25 cellular contexts compared by ENCODE assay signal in the genomic region with DNA sequence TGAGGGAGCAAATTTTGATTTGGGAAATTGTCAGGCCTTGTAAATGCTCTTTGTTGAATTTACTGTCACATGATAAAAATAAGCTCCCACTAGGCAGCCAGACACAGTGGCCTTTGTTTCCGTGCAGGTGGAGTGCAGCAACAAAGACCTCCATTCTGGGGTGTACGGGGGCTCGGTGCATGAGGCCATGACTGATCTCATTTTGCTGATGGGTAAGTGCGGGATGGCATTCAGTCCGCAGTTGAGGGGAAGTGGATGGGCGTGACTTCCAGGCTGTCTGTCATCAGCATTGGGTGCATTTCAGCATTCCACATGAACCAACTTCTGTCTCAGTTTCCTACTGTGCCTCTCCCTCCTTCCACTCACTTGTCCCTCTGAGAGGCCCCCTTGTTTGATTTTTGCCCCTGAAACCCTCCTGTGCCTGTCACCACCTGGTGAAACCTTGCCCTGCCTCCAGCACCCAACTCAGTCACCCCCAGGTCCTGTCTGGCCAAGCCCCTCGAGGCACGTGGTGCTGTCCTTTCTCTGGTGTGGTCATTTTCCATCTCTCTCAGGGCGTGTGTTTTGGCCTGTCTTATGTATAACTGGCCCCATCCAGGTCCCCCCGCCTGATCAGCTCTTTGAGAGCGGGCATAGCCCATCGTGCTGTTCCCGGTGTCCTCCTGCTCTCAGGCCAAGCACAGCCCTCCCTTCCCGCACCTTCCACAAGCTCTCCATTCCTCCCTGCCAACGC. TPM values are rescaled to one million over a fixed set of nuclear protein-coding genes. Genes with fewer than 3 reads are reported as not detected.
A peak's percentile ranks its signal among the peaks of the same experiment; 100 is the strongest.
DNase-seq lines count a peak whose midpoint lies in the region; ATAC-seq, FAIRE-seq and TF ChIP-seq lines count a peak whose summit lies in the region.
"Had no signal": no experiment of that assay in that cellular context is flagged by ENCODE, and none has a peak within 500 bp of the region (broad histone marks: within the 10 kb centered on the region; RNA-seq: fewer than 3 reads in every experiment).

No MANE protein-coding gene starts in this region.

- H4K20me1 ChIP-seq in HepG2 (ENCODE audit: insufficient read depth, low read length), result no peaks in the 10 kb centered on the region

- TF ChIP-seq EP300 in HepG2 (IDR thresholded peaks at IDR 0.05; ENCODE audit: low read depth in 2 of 2, low read length in 2 of 2) (no peak), HepG2 (CRISPR knock-in tag; IDR thresholded peaks at IDR 0.05; ENCODE audit: borderline replicate concordance) (no peak)

- no peak overlapping the region for H3K4me3 Mint-ChIP-seq in immature natural killer cell
- H3K4me3 Mint-ChIP-seq: activated CD4-positive, alpha-beta T cell treated with anti-CD3 and anti-CD28 coated beads, Interleukin-2, amount 10 ng/mL, durations not matched to agents 7 days and 5 days; activated T-cell treated with anti-CD3 and anti-CD28 coated beads, Interleukin-2, amount 50 U/mL, for 4 hours; CD4-positive, alpha-beta memory T cell had no signal

- H3K27ac ChIP-seq in liver (ENCODE audit: low read depth in 1 of 2, low read length in 2 of 2) (peak overlapping the region; percentile 55 to 66), HepG2 (ENCODE audit: extremely low read length, insufficient read depth, low read length) (no peak overlapping the region)
- H3K27ac ChIP-seq: A549, cardiac muscle cell, Peyer's patch had no signal

- BruUV-seq in HepG2 (replicated peaks; lab: Mats Ljungman, UMichigan), result no TSS peak

- H3K36me3 Mint-ChIP-seq in immature natural killer cell, result peaks cover 6 to 40% (median 14%) of the 10 kb centered on the region in 3 donors

- H3K4me2 ChIP-seq in HepG2 (ENCODE audit: low read depth, low read length), result no peak overlapping the region
- H3K4me2 ChIP-seq: A549 had no signal

- H3K27ac Mint-ChIP-seq in immature natural killer cell, result peak overlapping the region in 1 of 6 donors; percentile 13
- H3K27ac Mint-ChIP-seq: activated CD4-positive, alpha-beta T cell treated with anti-CD3 and anti-CD28 coated beads, Interleukin-2, amount 10 ng/mL, durations not matched to agents 7 days and 5 days; activated naive CD4-positive, alpha-beta T cell treated with anti-CD3 and anti-CD28 coated beads, Interleukin-2, amount 50 U/mL, for 72 hours had no signal

- H3K4me3 ChIP-seq in liver (ENCODE audit: low read depth in 1 of 3, low read length in 3 of 3), result no peak overlapping the region
- H3K4me3 ChIP-seq in HepG2 (replicated peaks in 1 of 3; ENCODE audit: insufficient read depth in 1 of 3, low read depth in 2 of 3, low read length in 3 of 3), result no peak overlapping the region
- H3K4me3 ChIP-seq: A549, cardiac muscle cell, Peyer's patch had no signal

- POLR2A ChIA-PET in HepG2 (lab: Yijun Ruan, JAX), result no interaction called here

- TF ChIP-seq CTCF in liver (IDR thresholded peaks at IDR 0.05; ENCODE audit: low read depth, low read length, missing input control) (no peak), HepG2 (CRISPR knock-in tag; IDR thresholded peaks at IDR 0.05) (no peak)

- TF ChIP-seq POLR2A in HepG2 (IDR thresholded peaks at IDR 0.05; ENCODE audit: insufficient read depth in 1 of 2, low read depth in 2 of 2, low read length in 2 of 2), result no peak

- in situ Hi-C loops in HepG2 (cut with HindIII; ENCODE audit: extremely low pct_ligation_motif_present, low pct_unique_long_range_greater_than_20kb), result no loop called here

- TF ChIP-seq RAD21 in liver (IDR thresholded peaks at IDR 0.05) (no peak), HepG2 (CRISPR knock-in tag; IDR thresholded peaks at IDR 0.05) (no peak)

- ATAC-seq in HepG2, result no peak
- ATAC-seq: A549; activated naive CD4-positive, alpha-beta T cell treated with anti-CD3 and anti-CD28 coated beads, Interleukin-2, amount 50 U/mL, for 72 hours; activated T-cell treated with anti-CD3 and anti-CD28 coated beads, Interleukin-2, amount 50 U/mL, for 4 hours; effector memory CD8-positive, alpha-beta T cell; left colon had no signal

- 94% methylated on average over 15 of the region's 15 CpGs for WGBS in liver
- WGBS in HepG2 (ENCODE audit: low lambda C conversion rate), result 97% methylated on average over 15 of the region's 15 CpGs

- H3K9me3 ChIP-seq in liver (ENCODE audit: control insufficient read depth in 4 of 4, low read length in 3 of 4) (no peaks in the 10 kb centered on the region), HepG2 (ENCODE audit: low read length) (no peaks in the 10 kb centered on the region)
- H3K9me3 ChIP-seq: A549, Peyer's patch had no signal

- H3K4me1 ChIP-seq in liver (ENCODE audit: control insufficient read depth in 4 of 4, insufficient read depth in 4 of 4, low read length in 3 of 4), result peaks cover 9 to 55% (median 40%) of the 10 kb centered on the region in 4 donors
- H3K4me1 ChIP-seq in HepG2 (ENCODE audit: insufficient read depth, low read length), result peaks cover 10% of the 10 kb centered on the region
- H3K4me1 ChIP-seq: A549 had no signal

- H3K9me3 Mint-ChIP-seq in immature natural killer cell, result no peaks in the 10 kb centered on the region
- H3K9me3 Mint-ChIP-seq: activated CD4-positive, alpha-beta T cell treated with anti-CD3 and anti-CD28 coated beads, Interleukin-2, amount 10 ng/mL, durations not matched to agents 7 days and 5 days; activated naive CD4-positive, alpha-beta T cell treated with anti-CD3 and anti-CD28 coated beads, Interleukin-2, amount 50 U/mL, for 72 hours; activated T-cell treated with anti-CD3 and anti-CD28 coated beads, Interleukin-2, amount 50 U/mL, for 4 hours; CD4-positive, alpha-beta memory T cell; effector memory CD8-positive, alpha-beta T cell had no signal

- H3K27me3 ChIP-seq in liver (ENCODE audit: control insufficient read depth in 4 of 4, insufficient read depth in 4 of 4, low read length in 3 of 4) (no peaks in the 10 kb centered on the region), HepG2 (ENCODE audit: control insufficient read depth in 1 of 2, insufficient read depth in 2 of 2, low read length in 2 of 2) (no peaks in the 10 kb centered on the region)
- H3K27me3 ChIP-seq: cardiac muscle cell, Peyer's patch had no signal

- H3K79me2 ChIP-seq in HepG2 (ENCODE audit: insufficient read depth, low read length), result no peaks in the 10 kb centered on the region

- intact Hi-C loops in HepG2 (cut with micrococcal nuclease; ENCODE audit: unreplicated experiment), result no loop called here

- H3K36me3 ChIP-seq in liver (ENCODE audit: control insufficient read depth in 4 of 4, insufficient read depth in 3 of 4, low read depth in 1 of 4, low read length in 3 of 4), result peaks cover 30 to 66% (median 44%) of the 10 kb centered on the region in 4 donors
- peaks cover 34 to 92% of the 10 kb centered on the region in 2 experiments for H3K36me3 ChIP-seq in HepG2 (replicated peaks in 1 of 2; ENCODE audit: control insufficient read depth in 1 of 2, insufficient read depth in 2 of 2, low read length in 2 of 2)

- peaks cover 2 to 3% (median 2%) of the 10 kb centered on the region in 3 donors for H3K27me3 Mint-ChIP-seq in immature natural killer cell (ENCODE audit: low read depth in 3 of 3)
- H3K27me3 Mint-ChIP-seq: activated CD4-positive, alpha-beta T cell treated with anti-CD3 and anti-CD28 coated beads, Interleukin-2, amount 10 ng/mL, durations not matched to agents 7 days and 5 days; CD4-positive, alpha-beta memory T cell; effector memory CD8-positive, alpha-beta T cell had no signal

- no peak for FAIRE-seq in HepG2 (lab: Jason Lieb, UNC)
- FAIRE-seq: A549, GM19239, small intestine had no signal

- H3K9ac ChIP-seq in liver (ENCODE audit: low read depth in 1 of 2, low read length in 2 of 2), result peak overlapping the region in 1 of 2 donors; percentile 16
- no peak overlapping the region for H3K9ac ChIP-seq in HepG2 (ENCODE audit: insufficient read depth, low read depth, low read length)

- CTCF ChIA-PET in HepG2 (lab: Yijun Ruan, JAX; ENCODE audit: low intra/inter-chr PET ratio, low total read pairs), result no interaction called here

- no peak overlapping the region for H2AFZ ChIP-seq in HepG2 (ENCODE audit: low read length)

- DNase-seq in HepG2 (ENCODE audit: low spot score) (no peak), globus pallidus (ENCODE audit: low spot score) (peak; percentile 97), occipital lobe (lab: John Stamatoyannopoulos, UW) (peak; percentile 82), SHP77 treated with DMSO at 0.1 percent for 48 hours (lab: John Stamatoyannopoulos, UW) (no peak), SW 1271 (lab: John Stamatoyannopoulos, UW) (no peak), immature natural killer cell (no peak), KG1 (lab: John Stamatoyannopoulos, UW) (no peak)
- DNase-seq: activated CD4-positive, alpha-beta T cell treated with anti-CD3 and anti-CD28 coated beads, Interleukin-2, amount 10 ng/mL, durations not matched to agents 7 days and 5 days; activated T-cell treated with anti-CD3 and anti-CD28 coated beads, Interleukin-2, amount 50 U/mL, for 4 hours; CD4-positive, alpha-beta memory T cell; DND-41; effector memory CD8-positive, alpha-beta T cell; Kasumi-1; NCI-H1417 treated with DMSO at 0.1 percent for 48 hours; small intestine had no signal

- peaks cover 2 to 6% of the 10 kb centered on the region in 2 donors for H3K4me1 Mint-ChIP-seq in immature natural killer cell
- H3K4me1 Mint-ChIP-seq: activated CD4-positive, alpha-beta T cell treated with anti-CD3 and anti-CD28 coated beads, Interleukin-2, amount 10 ng/mL, durations not matched to agents 7 days and 5 days had no signal

RNA-seq across cellular contexts. Expression of a gene that starts 16.3 kb away (rescaled TPM):
- total RNA-seq in liver (100 to 1,000 TPM in 1 of 2 donors, 10 to 100 TPM in 1; 65.5 to 167 TPM), HepG2 (2016; rRNA removed; fragmentation: Illumina TruSeq; extraction: Trizol) (80.8 and 113 TPM in 2 replicates), occipital lobe (32.6 TPM)
- polyA plus RNA-seq in liver (100 to 1,000 TPM; 123 to 159 TPM), HepG2 (2011; rRNA removed) (64.7 and 76.8 TPM in 2 replicates), immature natural killer cell (100 to 1,000 TPM; 117 to 187 (median 182) TPM)
- total RNA-seq in HepG2 (2016; cell fraction: cytosol; rRNA removed; fragmentation: Illumina TruSeq; extraction: Trizol; ENCODE audit: low read depth), result 12.2 and 13.4 TPM in 2 replicates
- total RNA-seq in HepG2 (2016; cell fraction: insoluble cytoplasmic fraction; rRNA removed; fragmentation: Illumina TruSeq; extraction: Trizol), result 85.5 and 98.8 TPM in 2 replicates
- 37.4 and 39.0 TPM in 2 replicates for total RNA-seq in HepG2 (2016; cell fraction: membrane; rRNA removed; fragmentation: Illumina TruSeq; extraction: Trizol)
- total RNA-seq in HepG2 (2016; cell fraction: nucleus; rRNA removed; fragmentation: Illumina TruSeq; extraction: Trizol), result 61.8 and 61.9 TPM in 2 replicates
- 52.3 and 57.1 TPM in 2 replicates for polyA plus RNA-seq in HepG2 (2011; cell fraction: cytosol; rRNA removed)
- 127 and 143 TPM in 2 replicates for polyA plus RNA-seq in HepG2 (2011; cell fraction: nucleus; rRNA removed)
- polyA plus RNA-seq in HepG2 (2012), result 75.2 and 103 TPM in 2 replicates
- 13.8 and 14.5 TPM in 2 replicates for polyA plus RNA-seq in HepG2 (2016; cell fraction: cytosol; fragmentation: Illumina TruSeq; extraction: Trizol; ENCODE audit: low read depth)
- polyA plus RNA-seq in HepG2 (2016; cell fraction: insoluble cytoplasmic fraction; fragmentation: Illumina TruSeq; extraction: Trizol; ENCODE audit: low read depth), result 114 and 122 TPM in 2 replicates
- polyA plus RNA-seq in HepG2 (2016; cell fraction: membrane; fragmentation: Illumina TruSeq; extraction: Trizol; ENCODE audit: low read depth), result 27.7 and 28.4 TPM in 2 replicates
- 129 and 136 TPM in 2 replicates for polyA plus RNA-seq in HepG2 (2016; cell fraction: nucleus; fragmentation: Illumina TruSeq; extraction: Trizol; ENCODE audit: insufficient read depth, low read depth)
- 70.0 and 79.1 TPM in 2 replicates for polyA minus RNA-seq in HepG2 (2011; rRNA and poly(A)+ RNA removed; ENCODE audit: low replicate concordance)
- 45.9 and 46.8 TPM in 2 replicates for polyA minus RNA-seq in HepG2 (2011; cell fraction: cytosol; rRNA and poly(A)+ RNA removed)
- 76.7 and 91.4 TPM in 2 replicates for polyA minus RNA-seq in HepG2 (2011; cell fraction: nucleus; rRNA and poly(A)+ RNA removed)

RNA-seq across cellular contexts. Expression of a gene that starts 21.8 kb away (rescaled TPM):
- total RNA-seq in liver, result 1 to 10 TPM in 1 of 2 donors, under 1 TPM in 1; 0.09 to 8.2 TPM
- 10 to 100 TPM in 1 of 2 donors, 1 to 10 TPM in 1; 3.4 to 21.1 TPM for polyA plus RNA-seq in liver
- not detected in 2 replicates for total RNA-seq in HepG2 (2016; rRNA removed; fragmentation: Illumina TruSeq; extraction: Trizol)
- not detected in 2 replicates for total RNA-seq in HepG2 (2016; cell fraction: cytosol; rRNA removed; fragmentation: Illumina TruSeq; extraction: Trizol; ENCODE audit: low read depth)
- total RNA-seq in HepG2 (2016; cell fraction: insoluble cytoplasmic fraction; rRNA removed; fragmentation: Illumina TruSeq; extraction: Trizol), result 0.06 TPM in 1 of 2 replicates, not detected in the other
- total RNA-seq in HepG2 (2016; cell fraction: membrane; rRNA removed; fragmentation: Illumina TruSeq; extraction: Trizol), result not detected in 2 replicates
- not detected in 2 replicates for total RNA-seq in HepG2 (2016; cell fraction: nucleus; rRNA removed; fragmentation: Illumina TruSeq; extraction: Trizol)
- polyA plus RNA-seq in HepG2 (2011; rRNA removed), result 0.01 and 0.13 TPM in 2 replicates
- polyA plus RNA-seq in HepG2 (2011; cell fraction: cytosol; rRNA removed), result 0.03 TPM in 1 of 2 replicates, not detected in the other
- 0.08 and 0.45 TPM in 2 replicates for polyA plus RNA-seq in HepG2 (2011; cell fraction: nucleus; rRNA removed)
- 0.07 TPM in 1 of 2 replicates, not detected in the other for polyA plus RNA-seq in HepG2 (2012)
- not detected in 2 replicates for polyA plus RNA-seq in HepG2 (2016; cell fraction: cytosol; fragmentation: Illumina TruSeq; extraction: Trizol; ENCODE audit: low read depth)
- polyA plus RNA-seq in HepG2 (2016; cell fraction: insoluble cytoplasmic fraction; fragmentation: Illumina TruSeq; extraction: Trizol; ENCODE audit: low read depth), result not detected in 2 replicates
- not detected in 2 replicates for polyA plus RNA-seq in HepG2 (2016; cell fraction: membrane; fragmentation: Illumina TruSeq; extraction: Trizol; ENCODE audit: low read depth)
- polyA plus RNA-seq in HepG2 (2016; cell fraction: nucleus; fragmentation: Illumina TruSeq; extraction: Trizol; ENCODE audit: insufficient read depth, low read depth), result 0.25 TPM in 1 of 2 replicates, not detected in the other
- not detected in 2 replicates for polyA minus RNA-seq in HepG2 (2011; rRNA and poly(A)+ RNA removed; ENCODE audit: low replicate concordance)
- not detected in 2 replicates for polyA minus RNA-seq in HepG2 (2011; cell fraction: cytosol; rRNA and poly(A)+ RNA removed)
- 0.13 and 0.37 TPM in 2 replicates for polyA minus RNA-seq in HepG2 (2011; cell fraction: nucleus; rRNA and poly(A)+ RNA removed)
- total RNA-seq in occipital lobe, result 0.16 TPM
- polyA plus RNA-seq in immature natural killer cell, result not detected
- total RNA-seq: activated CD4-positive, alpha-beta T cell treated with anti-CD3 and anti-CD28 coated beads, Interleukin-2, amount 10 ng/mL, durations not matched to agents 7 days and 5 days; cardiac muscle cell; CD4-positive, alpha-beta memory T cell; HT-29; left colon; osteocyte had no signal
- polyA plus RNA-seq: cardiac muscle cell; CD4-positive, alpha-beta memory T cell had no signal

RNA-seq across cellular contexts. Expression of a gene that starts 55.4 kb away (rescaled TPM):
- total RNA-seq in liver (under 1 TPM; 0.08 to 0.19 TPM), HepG2 (2016; rRNA removed; fragmentation: Illumina TruSeq; extraction: Trizol) (not detected in 2 replicates), occipital lobe (12.3 TPM)
- polyA plus RNA-seq in liver (under 1 TPM in 1 of 2 donors, not detected in 1; 0.06 TPM), HepG2 (2011; rRNA removed) (1.1 and 1.8 TPM in 2 replicates), immature natural killer cell (not detected)
- total RNA-seq in HepG2 (2016; cell fraction: cytosol; rRNA removed; fragmentation: Illumina TruSeq; extraction: Trizol; ENCODE audit: low read depth), result not detected in 2 replicates
- 0.09 TPM in 1 of 2 replicates, not detected in the other for total RNA-seq in HepG2 (2016; cell fraction: insoluble cytoplasmic fraction; rRNA removed; fragmentation: Illumina TruSeq; extraction: Trizol)
- total RNA-seq in HepG2 (2016; cell fraction: membrane; rRNA removed; fragmentation: Illumina TruSeq; extraction: Trizol), result not detected in 2 replicates
- total RNA-seq in HepG2 (2016; cell fraction: nucleus; rRNA removed; fragmentation: Illumina TruSeq; extraction: Trizol), result not detected in 2 replicates
- polyA plus RNA-seq in HepG2 (2011; cell fraction: cytosol; rRNA removed), result 1.2 and 1.3 TPM in 2 replicates
- 0.43 and 0.53 TPM in 2 replicates for polyA plus RNA-seq in HepG2 (2011; cell fraction: nucleus; rRNA removed)
- polyA plus RNA-seq in HepG2 (2012), result 0.19 and 0.39 TPM in 2 replicates
- polyA plus RNA-seq in HepG2 (2016; cell fraction: cytosol; fragmentation: Illumina TruSeq; extraction: Trizol; ENCODE audit: low read depth), result not detected in 2 replicates
- polyA plus RNA-seq in HepG2 (2016; cell fraction: insoluble cytoplasmic fraction; fragmentation: Illumina TruSeq; extraction: Trizol; ENCODE audit: low read depth), result not detected in 2 replicates
- not detected in 2 replicates for polyA plus RNA-seq in HepG2 (2016; cell fraction: membrane; fragmentation: Illumina TruSeq; extraction: Trizol; ENCODE audit: low read depth)
- not detected in 2 replicates for polyA plus RNA-seq in HepG2 (2016; cell fraction: nucleus; fragmentation: Illumina TruSeq; extraction: Trizol; ENCODE audit: insufficient read depth, low read depth)
- 2.7 TPM in 1 of 2 replicates, not detected in the other for polyA minus RNA-seq in HepG2 (2011; rRNA and poly(A)+ RNA removed; ENCODE audit: low replicate concordance)
- 0.40 and 1.9 TPM in 2 replicates for polyA minus RNA-seq in HepG2 (2011; cell fraction: cytosol; rRNA and poly(A)+ RNA removed)
- polyA minus RNA-seq in HepG2 (2011; cell fraction: nucleus; rRNA and poly(A)+ RNA removed), result 0.52 and 0.75 TPM in 2 replicates
- total RNA-seq: activated CD4-positive, alpha-beta T cell treated with anti-CD3 and anti-CD28 coated beads, Interleukin-2, amount 10 ng/mL, durations not matched to agents 7 days and 5 days; activated naive CD4-positive, alpha-beta T cell treated with anti-CD3 and anti-CD28 coated beads, Interleukin-2, amount 50 U/mL, for 72 hours; activated T-cell treated with anti-CD3 and anti-CD28 coated beads, Interleukin-2, amount 50 U/mL, for 4 hours; cardiac muscle cell; CD4-positive, alpha-beta memory T cell; HT-29; osteocyte; ureter had no signal
- polyA plus RNA-seq: A549; cardiac muscle cell; CD4-positive, alpha-beta memory T cell had no signal

Comparison
In these comparisons a context has a peak if more than half of its experiments do, and no peak if none do; other contexts are left out.
1. DNase-seq: peak in globus pallidus (single experiment) and occipital lobe (single experiment); none in HepG2 (single experiment), SHP77 treated with DMSO at 0.1 percent for 48 hours (single experiment), SW 1271 (0 of 2), immature natural killer cell (0 of 3) and KG1 (single experiment).
2. RNA of a gene that starts 55.4 kb away (total RNA-seq): 12.3 TPM in occipital lobe (single experiment); 0.08 to 0.19 TPM in liver and 0.09 TPM in HepG2; every median in the first group is over 10 times any median in the second.